12 cellular contexts compared by ENCODE assay signal in the genomic region with DNA sequence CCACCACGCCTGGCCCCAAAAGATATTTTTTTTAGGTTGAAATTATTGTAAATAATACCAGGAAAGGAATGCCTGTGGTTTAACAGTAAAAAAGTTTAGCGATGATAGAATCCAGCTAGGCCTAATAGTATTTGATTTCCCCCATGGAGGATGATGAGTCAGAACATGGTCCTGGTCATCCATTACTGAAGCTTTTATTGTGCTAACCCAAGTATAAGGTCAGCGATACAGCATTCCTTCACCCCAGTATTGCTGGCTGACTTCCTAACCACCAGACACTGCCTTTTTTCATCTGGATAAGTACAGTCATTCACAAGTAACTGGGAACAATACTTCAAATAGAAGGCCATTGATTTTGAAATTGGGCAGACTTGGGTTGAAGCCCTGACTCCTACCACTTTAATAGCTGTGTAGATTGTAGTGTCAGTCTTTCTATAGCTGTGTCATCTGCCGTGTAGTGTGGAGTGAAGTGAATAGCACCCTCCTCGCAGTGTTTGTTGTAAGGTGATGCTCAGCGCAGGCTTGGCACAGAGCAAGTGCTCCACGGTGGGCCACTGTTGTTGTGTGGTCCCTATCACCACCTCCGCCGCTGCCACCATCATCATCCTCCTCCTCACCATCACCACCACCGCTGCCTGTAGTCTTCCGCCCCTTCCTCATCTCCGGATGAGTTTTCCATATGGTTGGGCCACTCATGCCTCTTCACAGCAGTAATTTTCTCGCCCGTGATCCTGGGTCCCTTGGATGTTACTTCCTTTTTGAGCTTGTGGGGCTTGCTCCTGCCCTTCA.
DNase-seq lines count a peak whose midpoint lies in the region; ATAC-seq and TF ChIP-seq lines count a peak whose summit lies in the region.
"Had no signal": no experiment of that assay in that cellular context is flagged by ENCODE, and none has a peak within 500 bp of the region (broad histone marks: within the 10 kb centered on the region; RNA-seq: fewer than 3 reads in every experiment).

No MANE protein-coding gene starts in this region.

- POLR2A ChIA-PET in CD8-positive, alpha-beta T cell (lab: Charles Lee): no interaction called here

- H3K9ac ChIP-seq in skeletal muscle tissue (ENCODE audit: low read depth in 1 of 3, low read length in 3 of 3): no peak overlapping the region

- H3K4me3 ChIP-seq in foreskin fibroblast (ENCODE audit: low read depth in 1 of 2, low read length in 2 of 2) (no peak overlapping the region), skeletal muscle tissue (ENCODE audit: low read length in 3 of 3) (no peak overlapping the region)
- H3K4me3 ChIP-seq in CD8-positive, alpha-beta T cell (ENCODE audit: low read depth, low read length): no peak overlapping the region

- H3K27ac Mint-ChIP-seq in CD8-positive, alpha-beta T cell: no peak overlapping the region

- no peaks in the 10 kb centered on the region for H3K27me3 ChIP-seq in skeletal muscle tissue (ENCODE audit: control insufficient read depth in 3 of 3, insufficient read depth in 3 of 3, low read length in 3 of 3)
- no peaks in the 10 kb centered on the region for H3K27me3 ChIP-seq in CD8-positive, alpha-beta T cell (ENCODE audit: insufficient read depth, low read length)

- no peaks in the 10 kb centered on the region for H3K4me1 Mint-ChIP-seq in CD8-positive, alpha-beta T cell (ENCODE audit: low read depth)

- no peaks in the 10 kb centered on the region for H3K36me3 Mint-ChIP-seq in CD8-positive, alpha-beta T cell

- TF ChIP-seq CTCF in foreskin fibroblast (IDR thresholded peaks at IDR 0.05; ENCODE audit: low read depth, low read length): no peak
- no peak for TF ChIP-seq CTCF in CD8-positive, alpha-beta T cell (IDR thresholded peaks at IDR 0.05)

- CTCF ChIA-PET in CD8-positive, alpha-beta T cell (lab: Charles Lee): no interaction called here

- intact Hi-C loops in CD8-positive, alpha-beta T cell (cut with DNase I, micrococcal nuclease): no loop called here

- no peak overlapping the region for H3K4me3 Mint-ChIP-seq in CD8-positive, alpha-beta T cell
- H3K4me3 Mint-ChIP-seq: activated T-cell treated with anti-CD3 and anti-CD28 coated beads, Interleukin-2, amount 50 U/mL, for 4 hours had no signal

- H3K36me3 ChIP-seq in skeletal muscle tissue (ENCODE audit: control insufficient read depth in 3 of 3, insufficient read depth in 3 of 3, low read length in 3 of 3): no peaks in the 10 kb centered on the region
- H3K36me3 ChIP-seq in CD8-positive, alpha-beta T cell (ENCODE audit: insufficient read depth, low read length): no peaks in the 10 kb centered on the region

- H3K4me1 ChIP-seq in skeletal muscle tissue (ENCODE audit: control insufficient read depth in 3 of 3, insufficient read depth in 3 of 3, low read length in 3 of 3): peaks cover 7 to 23% (median 18%) of the 10 kb centered on the region in 3 donors
- H3K4me1 ChIP-seq in CD8-positive, alpha-beta T cell (ENCODE audit: insufficient read depth, low read length): no peaks in the 10 kb centered on the region

- no peaks in the 10 kb centered on the region for H3K9me3 Mint-ChIP-seq in CD8-positive, alpha-beta T cell
- H3K9me3 Mint-ChIP-seq: activated T-cell treated with anti-CD3 and anti-CD28 coated beads, Interleukin-2, amount 50 U/mL, for 4 hours had no signal

- no peaks in the 10 kb centered on the region for H3K9me3 ChIP-seq in skeletal muscle tissue (ENCODE audit: control insufficient read depth in 3 of 3, low read length in 3 of 3)
- no peaks in the 10 kb centered on the region for H3K9me3 ChIP-seq in CD8-positive, alpha-beta T cell (ENCODE audit: low read length)

- ATAC-seq in GM19397 (IDR thresholded peaks at IDR 0.05; ENCODE audit: unreplicated experiment) (no peak), HG03175 (IDR thresholded peaks at IDR 0.05; ENCODE audit: unreplicated experiment) (no peak)
- no peak for ATAC-seq in CD8-positive, alpha-beta T cell
- ATAC-seq: activated T-cell treated with anti-CD3 and anti-CD28 coated beads, Interleukin-2, amount 50 U/mL, for 4 hours had no signal

- H3K27me3 Mint-ChIP-seq in CD8-positive, alpha-beta T cell (ENCODE audit: low read depth): peaks cover 14% of the 10 kb centered on the region

- DNase-seq in H4 (ENCODE audit: low spot score) (peak; percentile 89), T1000 (lab: John Stamatoyannopoulos, UW) (peak; percentile 68), foreskin fibroblast (peak; percentile 98), NCI-H2107 treated with DMSO at 0.1 percent for 48 hours (lab: John Stamatoyannopoulos, UW; ENCODE audit: unreplicated experiment) (no peak)
- no peak for DNase-seq in CD8-positive, alpha-beta T cell
- DNase-seq: activated T-cell treated with anti-CD3 and anti-CD28 coated beads, Interleukin-2, amount 50 U/mL, for 4 hours; GF-D8; NCI-H2171 treated with DMSO at 0.1 percent for 48 hours; occipital lobe had no signal

- peak overlapping the region; percentile 41 for H3K27ac ChIP-seq in skeletal muscle tissue (ENCODE audit: low read depth, low read length)
- no peak overlapping the region for H3K27ac ChIP-seq in CD8-positive, alpha-beta T cell (ENCODE audit: low read depth, low read length)

Comparison
In these comparisons a context has a peak if more than half of its experiments do, and no peak if none do; other contexts are left out.
1. DNase-seq: peak in H4 (single experiment), T1000 (single experiment) and foreskin fibroblast (2 of 2); none in NCI-H2107 treated with DMSO at 0.1 percent for 48 hours (single experiment) and CD8-positive, alpha-beta T cell (0 of 7).